In the genomic region with DNA sequence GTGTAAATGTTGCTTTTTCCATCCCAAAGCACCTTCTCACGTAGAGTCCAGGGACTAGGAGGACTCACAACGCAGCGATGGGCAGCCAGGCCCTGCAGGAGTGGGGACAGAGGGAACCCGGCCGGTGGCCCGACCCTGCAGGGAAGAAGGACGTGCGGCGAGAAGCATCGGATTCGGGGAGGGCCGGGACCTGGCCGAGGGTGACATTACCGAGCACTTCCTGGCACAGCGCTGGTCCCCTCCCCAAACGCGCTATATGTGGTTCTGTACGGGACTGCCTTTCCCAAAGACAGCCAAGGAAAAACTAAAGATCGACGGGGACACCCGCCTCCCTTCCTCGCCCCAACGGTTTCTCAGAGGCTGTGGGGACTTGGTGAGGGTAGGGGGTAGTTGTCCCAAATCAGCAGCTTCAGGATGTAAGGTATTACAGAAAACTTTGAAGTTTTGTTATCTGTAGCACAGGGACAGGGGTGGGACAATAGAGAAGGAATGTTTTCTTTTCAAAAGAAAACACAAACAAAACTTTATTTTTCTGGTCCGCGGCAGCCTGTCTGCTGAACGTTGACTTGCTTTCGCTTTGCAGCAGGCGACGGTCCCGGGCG, we compare ENCODE assay signal across 9 cellular contexts. TPM values are rescaled to one million over a fixed set of nuclear protein-coding genes. Genes with fewer than 3 reads are reported as not detected.
DNase-seq lines count a peak whose midpoint lies in the region; ATAC-seq, FAIRE-seq and TF ChIP-seq lines count a peak whose summit lies in the region.
"Had no signal": no experiment of that assay in that cellular context is flagged by ENCODE, and none has a peak within 500 bp of the region (broad histone marks: within the 10 kb centered on the region; RNA-seq: fewer than 3 reads in every experiment).

No MANE protein-coding gene starts in this region.

- ATAC-seq in T-cell (replicated peaks in 1 of 4) (peak; percentile 0 to 15 (median 8)), HG03108 (IDR thresholded peaks at IDR 0.05; ENCODE audit: unreplicated experiment) (no peak), GM18873 (IDR thresholded peaks at IDR 0.05; ENCODE audit: low FRiP score, unreplicated experiment) (no peak)

- no peaks in the 10 kb centered on the region for H3K9me1 ChIP-seq in keratinocyte (ENCODE audit: control insufficient read depth, extremely low read depth, insufficient read depth, low read length)

- DNase-seq in NCI-H1417 (lab: John Stamatoyannopoulos, UW) (peak; percentile 31 to 76 (median 58)), NCI-H1417 treated with DMSO at 0.1 percent for 48 hours (lab: John Stamatoyannopoulos, UW) (no peak), T-cell (peak in 22 of 34 experiments; percentile 11 to 48 (median 30)), T47D (ENCODE audit: low read depth in 1 of 2, low spot score in 1 of 2) (peak; percentile 61 to 78), keratinocyte (ENCODE audit: low read depth, low spot score) (no peak)
- peak; percentile 8 for DNase-seq in stimulated activated CD8-positive, alpha-beta memory T cell treated with anti-CD3 and anti-CD28 coated beads, Interleukin-12 subunit alpha, Interleukin-12 subunit beta, amount 100 ng/mL, for 4 hours (ENCODE audit: low read depth)

- no peaks in the 10 kb centered on the region for H3K9me3 Mint-ChIP-seq in T-cell

- H3K27ac Mint-ChIP-seq in T-cell, result peak overlapping the region; percentile 94 to 96

- no peaks in the 10 kb centered on the region for H4K20me1 ChIP-seq in keratinocyte (ENCODE audit: control insufficient read depth, extremely low read depth, insufficient read depth, low read length)

- no peaks in the 10 kb centered on the region for H3K9me3 ChIP-seq in keratinocyte (ENCODE audit: control insufficient read depth, low read depth, low read length)

- dilution Hi-C loops in keratinocyte (cut with MboI; ENCODE audit: extremely low pct_ligation_motif_present, low sequenced_read_pairs), result no loop called here

- TF ChIP-seq CTCF in keratinocyte (optimal IDR thresholded peaks at IDR 0.05 in 1 of 3, IDR thresholded peaks at IDR 0.05 in 1 of 3, conservative IDR thresholded peaks at IDR 0.05 in 1 of 3; ENCODE audit: extremely low read depth in 1 of 3, insufficient read depth in 2 of 3, low read length in 3 of 3), result peak in 1 of 3 experiments; percentile 21

- H3K27ac ChIP-seq in keratinocyte (ENCODE audit: control insufficient read depth, insufficient read depth, low read length), result no peak overlapping the region

- peak overlapping the region; percentile 86 for H3K4me2 ChIP-seq in keratinocyte (ENCODE audit: control insufficient read depth, extremely low read depth, insufficient read depth, low read depth, low read length)

- no peak for FAIRE-seq in keratinocyte (lab: Jason Lieb, UNC)
- FAIRE-seq: endometrium had no signal

- H2AFZ ChIP-seq in keratinocyte (ENCODE audit: control insufficient read depth, low read length), result peak overlapping the region; percentile 95

- peaks cover 33 to 38% (median 33%) of the 10 kb centered on the region in 3 donors for H3K4me1 Mint-ChIP-seq in T-cell

- no peaks in the 10 kb centered on the region for H3K27me3 Mint-ChIP-seq in T-cell

- H3K36me3 Mint-ChIP-seq in T-cell, result no peaks in the 10 kb centered on the region

- in situ Hi-C loops in T47D (cut with HindIII; ENCODE audit: low pct_unique_long_range_greater_than_20kb, low sequenced_read_pairs), result no loop called here

- peak overlapping the region; percentile 71 for H3K9ac ChIP-seq in keratinocyte (ENCODE audit: control insufficient read depth, extremely low read depth, insufficient read depth, low read length)

- no peaks in the 10 kb centered on the region for H3K27me3 ChIP-seq in keratinocyte (ENCODE audit: control insufficient read depth, extremely low read depth, insufficient read depth, low read length)

- H3K4me1 ChIP-seq in keratinocyte (ENCODE audit: control insufficient read depth, extremely low read depth, insufficient read depth, low read length), result peaks cover 7% of the 10 kb centered on the region

- CTCF ChIA-PET in T-cell (lab: Charles Lee), result interaction anchor here (0.5 to 1.7 kb wide), 6 partner anchors 14 to 362 kb away, joined by 3 to 8 read pairs (median 3); no protein-coding TSS in a partner anchor

- POLR2A ChIA-PET in T-cell (lab: Charles Lee), result interaction anchor here in 1 of 2 donors (0.9 kb wide), 1 partner anchor 25 kb away, joined by 5 read pairs; no protein-coding TSS in a partner anchor

- H3K36me3 ChIP-seq in keratinocyte (ENCODE audit: control insufficient read depth in 2 of 2, extremely low read depth in 1 of 2, insufficient read depth in 2 of 2, low read length in 2 of 2), result no peaks in the 10 kb centered on the region

- H3K4me3 ChIP-seq in keratinocyte (ENCODE audit: control insufficient read depth in 2 of 3, extremely low read depth in 1 of 3, insufficient read depth in 2 of 3, low read depth in 1 of 3, low read length in 3 of 3), result peak overlapping the region; percentile 64 to 90 (median 70)

- peak overlapping the region; percentile 86 to 93 (median 92) for H3K4me3 Mint-ChIP-seq in T-cell

- H3K79me2 ChIP-seq in keratinocyte (ENCODE audit: control insufficient read depth, insufficient read depth, low read length), result peaks cover 34% of the 10 kb centered on the region

RNA-seq across cellular contexts. Expression of gene MAP3K1, which starts 0.9 kb away (rescaled TPM):
- total RNA-seq in T-cell, result 10 to 100 TPM; 53.1 to 96.0 (median 80.6) TPM
- 5.4 to 8.0 TPM (median 6.7 TPM) in 3 replicates for polyA plus RNA-seq in keratinocyte
- 2.0 TPM for polyA plus RNA-seq in keratinocyte (2011; ENCODE audit: low read depth)
- polyA plus RNA-seq in keratinocyte (2011; cell fraction: cytosol; rRNA removed), result 2.1 and 4.4 TPM in 2 replicates
- polyA plus RNA-seq in keratinocyte (2011; cell fraction: nucleus; rRNA removed), result 7.9 and 10.1 TPM in 2 replicates
- 3.6 and 4.7 TPM in 2 replicates for polyA plus RNA-seq in keratinocyte (2012; ENCODE audit: low replicate concordance)
- 4.1 to 19.8 TPM (median 14.6 TPM) in 3 replicates for polyA minus RNA-seq in keratinocyte
- polyA minus RNA-seq in keratinocyte (2011; cell fraction: cytosol; rRNA and poly(A)+ RNA removed), result 8.8 TPM
- polyA minus RNA-seq in keratinocyte (2011; cell fraction: nucleus; rRNA and poly(A)+ RNA removed), result 12.2 and 19.7 TPM in 2 replicates

Comparison
In these comparisons a context has a peak if more than half of its experiments do, and no peak if none do; other contexts are left out.
1. DNase-seq: peak in NCI-H1417 (3 of 3), T-cell (22 of 34), T47D (2 of 2) and stimulated activated CD8-positive, alpha-beta memory T cell treated with anti-CD3 and anti-CD28 coated beads, Interleukin-12 subunit alpha, Interleukin-12 subunit beta, amount 100 ng/mL, for 4 hours (single experiment); none in NCI-H1417 treated with DMSO at 0.1 percent for 48 hours (single experiment) and keratinocyte (single experiment).
2. ATAC-seq: peak in T-cell (4 of 4); none in HG03108 (single experiment) and GM18873 (single experiment).